In genomic region chr3:4982773-4983738, GRCh38 we compare ENCODE assay signal across 1 cellular context.
TF ChIP-seq lines count a peak whose summit lies in the region.

No MANE protein-coding gene starts in this region.

TF ChIP-seq in HepG2, 621 proteins besides CTCF, POLR2A, EP300 and RAD21 (continued from another document and continues in another):
- no peak for TF ChIP-seq MYPOP (CRISPR knock-in tag; IDR thresholded peaks at IDR 0.05)
- 0 out of 2 replicates have a peak, but pooled peaks have one; percentile 5 for TF ChIP-seq ZNF816 (CRISPR knock-in tag; IDR thresholded peaks at IDR 0.05; ENCODE audit: borderline replicate concordance)
- TF ChIP-seq ZBTB26 (CRISPR knock-in tag; IDR thresholded peaks at IDR 0.05; ENCODE audit: borderline replicate concordance) = no peak
- 0 out of 2 replicates have a peak, but pooled peaks have one; percentile 51 for TF ChIP-seq PAF1 (CRISPR knock-in tag; IDR thresholded peaks at IDR 0.05)
- no peak for TF ChIP-seq FOSL1 (CRISPR knock-in tag; IDR thresholded peaks at IDR 0.05; ENCODE audit: borderline replicate concordance)
- TF ChIP-seq, protein P1, sequence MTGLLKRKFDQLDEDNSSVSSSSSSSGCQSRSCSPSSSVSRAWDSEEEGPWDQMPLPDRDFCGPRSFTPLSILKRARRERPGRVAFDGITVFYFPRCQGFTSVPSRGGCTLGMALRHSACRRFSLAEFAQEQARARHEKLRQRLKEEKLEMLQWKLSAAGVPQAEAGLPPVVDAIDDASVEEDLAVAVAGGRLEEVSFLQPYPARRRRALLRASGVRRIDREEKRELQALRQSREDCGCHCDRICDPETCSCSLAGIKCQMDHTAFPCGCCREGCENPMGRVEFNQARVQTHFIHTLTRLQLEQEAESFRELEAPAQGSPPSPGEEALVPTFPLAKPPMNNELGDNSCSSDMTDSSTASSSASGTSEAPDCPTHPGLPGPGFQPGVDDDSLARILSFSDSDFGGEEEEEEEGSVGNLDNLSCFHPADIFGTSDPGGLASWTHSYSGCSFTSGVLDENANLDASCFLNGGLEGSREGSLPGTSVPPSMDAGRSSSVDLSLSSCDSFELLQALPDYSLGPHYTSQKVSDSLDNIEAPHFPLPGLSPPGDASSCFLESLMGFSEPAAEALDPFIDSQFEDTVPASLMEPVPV (CRISPR knock-in tag; IDR thresholded peaks at IDR 0.05) = no peak
- TF ChIP-seq, protein P2, sequence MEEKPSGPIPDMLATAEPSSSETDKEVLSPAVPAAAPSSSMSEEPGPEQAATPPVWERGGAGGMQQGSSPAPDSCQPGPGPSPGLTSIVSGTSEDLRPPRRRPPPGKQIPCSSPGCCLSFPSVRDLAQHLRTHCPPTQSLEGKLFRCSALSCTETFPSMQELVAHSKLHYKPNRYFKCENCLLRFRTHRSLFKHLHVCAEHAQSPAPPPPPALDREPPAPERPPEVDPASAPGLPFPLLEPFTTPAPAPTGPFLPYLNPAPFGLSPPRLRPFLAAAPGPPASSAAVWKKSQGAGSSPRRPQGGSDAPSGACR (CRISPR knock-in tag; IDR thresholded peaks at IDR 0.05) = peak; percentile 0; the same call in 1 of the 2 replicates
- no peak for TF ChIP-seq NFYB (CRISPR knock-in tag; IDR thresholded peaks at IDR 0.05)
- TF ChIP-seq SRSF1 (optimal IDR thresholded peaks at IDR 0.05; ENCODE audit: low read depth, low read length) = peak; percentile 19
- 0 out of 2 replicates have a peak, but pooled peaks have one; percentile 42 for TF ChIP-seq ZNF296 (CRISPR knock-in tag; conservative IDR thresholded peaks at IDR 0.05)
- TF ChIP-seq ZUFSP (CRISPR knock-in tag; IDR thresholded peaks at IDR 0.05; ENCODE audit: borderline replicate concordance) = no peak
- TF ChIP-seq ZNF549 (CRISPR knock-in tag; IDR thresholded peaks at IDR 0.05) = no peak
- TF ChIP-seq MLLT10 (CRISPR knock-in tag; IDR thresholded peaks at IDR 0.05) = no peak
- no peak for TF ChIP-seq XBP1 (CRISPR knock-in tag; IDR thresholded peaks at IDR 0.05)
- 0 out of 2 replicates have a peak, but pooled peaks have one; percentile 58 for TF ChIP-seq HNF1B (CRISPR knock-in tag; IDR thresholded peaks at IDR 0.05)
- TF ChIP-seq ZBTB38 (CRISPR knock-in tag; IDR thresholded peaks at IDR 0.05) = peak; percentile 100
- TF ChIP-seq REL (CRISPR knock-in tag; conservative IDR thresholded peaks at IDR 0.05) = 0 out of 2 replicates have a peak, but pooled peaks have one; percentile 30
- no peak for TF ChIP-seq ZSCAN22 (CRISPR knock-in tag; IDR thresholded peaks at IDR 0.05)
- no peak for TF ChIP-seq HOXA3 (CRISPR knock-in tag; IDR thresholded peaks at IDR 0.05)
- no peak for TF ChIP-seq MATR3 (CRISPR knock-in tag; IDR thresholded peaks at IDR 0.05)
- no peak for TF ChIP-seq ZNF605 (CRISPR knock-in tag; IDR thresholded peaks at IDR 0.05)
- no peak for TF ChIP-seq SKIL (CRISPR knock-in tag; IDR thresholded peaks at IDR 0.05; ENCODE audit: borderline replicate concordance)
- TF ChIP-seq ZNF589 (CRISPR knock-in tag; conservative IDR thresholded peaks at IDR 0.05) = no peak
- TF ChIP-seq HNRNPL (IDR thresholded peaks at IDR 0.05; ENCODE audit: low read depth, low read length) = 0 out of 2 replicates have a peak, but pooled peaks have one; percentile 54
- no peak for TF ChIP-seq FOXK2 (IDR thresholded peaks at IDR 0.05)
- TF ChIP-seq NPAS2 (CRISPR knock-in tag; IDR thresholded peaks at IDR 0.05; ENCODE audit: borderline replicate concordance) = no peak
- no peak for TF ChIP-seq CBX1 (IDR thresholded peaks at IDR 0.05; ENCODE audit: low read depth)
- no peak for TF ChIP-seq HHEX (CRISPR knock-in tag; IDR thresholded peaks at IDR 0.05)
- no peak for TF ChIP-seq NFE2L1 (CRISPR knock-in tag; IDR thresholded peaks at IDR 0.05; ENCODE audit: borderline replicate concordance)
- TF ChIP-seq ZC3H13 (CRISPR knock-in tag; IDR thresholded peaks at IDR 0.05) = peak; percentile 71
- 0 out of 2 replicates have a peak, but pooled peaks have one; percentile 28 for TF ChIP-seq TBX2 (CRISPR knock-in tag; IDR thresholded peaks at IDR 0.05; ENCODE audit: borderline replicate concordance)
- no peak for TF ChIP-seq ZSCAN21 (CRISPR knock-in tag; IDR thresholded peaks at IDR 0.05; ENCODE audit: borderline replicate concordance)
- TF ChIP-seq PRPF4 (IDR thresholded peaks at IDR 0.05; ENCODE audit: low read depth, low read length, poor library complexity, severe bottlenecking) = peak; percentile 89
- peak; percentile 43; the same call in 1 of the 2 replicates for TF ChIP-seq POLR2AphosphoS2 (IDR thresholded peaks at IDR 0.05; ENCODE audit: low read depth, low read length)
- TF ChIP-seq MAFK (conservative IDR thresholded peaks at IDR 0.05 in 1 of 2, IDR thresholded peaks at IDR 0.05 in 1 of 2; ENCODE audit: low read length in 2 of 2) = no peak
- no peak for TF ChIP-seq ZNF761 (CRISPR knock-in tag; conservative IDR thresholded peaks at IDR 0.05)
- TF ChIP-seq RBFOX2 (IDR thresholded peaks at IDR 0.05; ENCODE audit: low read depth, low read length) = peak; percentile 42; the same call in 1 of the 2 replicates
- TF ChIP-seq POLR2G (IDR thresholded peaks at IDR 0.05; ENCODE audit: low read depth, low read length) = 0 out of 2 replicates have a peak, but pooled peaks have one; percentile 11
- TF ChIP-seq FOXO1 (CRISPR knock-in tag; IDR thresholded peaks at IDR 0.05) = no peak
- TF ChIP-seq TOE1 (CRISPR knock-in tag; IDR thresholded peaks at IDR 0.05) = no peak
- no peak for TF ChIP-seq RBAK (CRISPR knock-in tag; IDR thresholded peaks at IDR 0.05)
- 0 out of 2 replicates have a peak, but pooled peaks have one; percentile 17 for TF ChIP-seq SPEN (CRISPR knock-in tag; IDR thresholded peaks at IDR 0.05; ENCODE audit: low read depth)
- TF ChIP-seq, protein P3, sequence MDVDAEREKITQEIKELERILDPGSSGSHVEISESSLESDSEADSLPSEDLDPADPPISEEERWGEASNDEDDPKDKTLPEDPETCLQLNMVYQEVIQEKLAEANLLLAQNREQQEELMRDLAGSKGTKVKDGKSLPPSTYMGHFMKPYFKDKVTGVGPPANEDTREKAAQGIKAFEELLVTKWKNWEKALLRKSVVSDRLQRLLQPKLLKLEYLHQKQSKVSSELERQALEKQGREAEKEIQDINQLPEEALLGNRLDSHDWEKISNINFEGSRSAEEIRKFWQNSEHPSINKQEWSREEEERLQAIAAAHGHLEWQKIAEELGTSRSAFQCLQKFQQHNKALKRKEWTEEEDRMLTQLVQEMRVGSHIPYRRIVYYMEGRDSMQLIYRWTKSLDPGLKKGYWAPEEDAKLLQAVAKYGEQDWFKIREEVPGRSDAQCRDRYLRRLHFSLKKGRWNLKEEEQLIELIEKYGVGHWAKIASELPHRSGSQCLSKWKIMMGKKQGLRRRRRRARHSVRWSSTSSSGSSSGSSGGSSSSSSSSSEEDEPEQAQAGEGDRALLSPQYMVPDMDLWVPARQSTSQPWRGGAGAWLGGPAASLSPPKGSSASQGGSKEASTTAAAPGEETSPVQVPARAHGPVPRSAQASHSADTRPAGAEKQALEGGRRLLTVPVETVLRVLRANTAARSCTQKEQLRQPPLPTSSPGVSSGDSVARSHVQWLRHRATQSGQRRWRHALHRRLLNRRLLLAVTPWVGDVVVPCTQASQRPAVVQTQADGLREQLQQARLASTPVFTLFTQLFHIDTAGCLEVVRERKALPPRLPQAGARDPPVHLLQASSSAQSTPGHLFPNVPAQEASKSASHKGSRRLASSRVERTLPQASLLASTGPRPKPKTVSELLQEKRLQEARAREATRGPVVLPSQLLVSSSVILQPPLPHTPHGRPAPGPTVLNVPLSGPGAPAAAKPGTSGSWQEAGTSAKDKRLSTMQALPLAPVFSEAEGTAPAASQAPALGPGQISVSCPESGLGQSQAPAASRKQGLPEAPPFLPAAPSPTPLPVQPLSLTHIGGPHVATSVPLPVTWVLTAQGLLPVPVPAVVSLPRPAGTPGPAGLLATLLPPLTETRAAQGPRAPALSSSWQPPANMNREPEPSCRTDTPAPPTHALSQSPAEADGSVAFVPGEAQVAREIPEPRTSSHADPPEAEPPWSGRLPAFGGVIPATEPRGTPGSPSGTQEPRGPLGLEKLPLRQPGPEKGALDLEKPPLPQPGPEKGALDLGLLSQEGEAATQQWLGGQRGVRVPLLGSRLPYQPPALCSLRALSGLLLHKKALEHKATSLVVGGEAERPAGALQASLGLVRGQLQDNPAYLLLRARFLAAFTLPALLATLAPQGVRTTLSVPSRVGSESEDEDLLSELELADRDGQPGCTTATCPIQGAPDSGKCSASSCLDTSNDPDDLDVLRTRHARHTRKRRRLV (CRISPR knock-in tag; IDR thresholded peaks at IDR 0.05) = no peak
- TF ChIP-seq, protein P4, sequence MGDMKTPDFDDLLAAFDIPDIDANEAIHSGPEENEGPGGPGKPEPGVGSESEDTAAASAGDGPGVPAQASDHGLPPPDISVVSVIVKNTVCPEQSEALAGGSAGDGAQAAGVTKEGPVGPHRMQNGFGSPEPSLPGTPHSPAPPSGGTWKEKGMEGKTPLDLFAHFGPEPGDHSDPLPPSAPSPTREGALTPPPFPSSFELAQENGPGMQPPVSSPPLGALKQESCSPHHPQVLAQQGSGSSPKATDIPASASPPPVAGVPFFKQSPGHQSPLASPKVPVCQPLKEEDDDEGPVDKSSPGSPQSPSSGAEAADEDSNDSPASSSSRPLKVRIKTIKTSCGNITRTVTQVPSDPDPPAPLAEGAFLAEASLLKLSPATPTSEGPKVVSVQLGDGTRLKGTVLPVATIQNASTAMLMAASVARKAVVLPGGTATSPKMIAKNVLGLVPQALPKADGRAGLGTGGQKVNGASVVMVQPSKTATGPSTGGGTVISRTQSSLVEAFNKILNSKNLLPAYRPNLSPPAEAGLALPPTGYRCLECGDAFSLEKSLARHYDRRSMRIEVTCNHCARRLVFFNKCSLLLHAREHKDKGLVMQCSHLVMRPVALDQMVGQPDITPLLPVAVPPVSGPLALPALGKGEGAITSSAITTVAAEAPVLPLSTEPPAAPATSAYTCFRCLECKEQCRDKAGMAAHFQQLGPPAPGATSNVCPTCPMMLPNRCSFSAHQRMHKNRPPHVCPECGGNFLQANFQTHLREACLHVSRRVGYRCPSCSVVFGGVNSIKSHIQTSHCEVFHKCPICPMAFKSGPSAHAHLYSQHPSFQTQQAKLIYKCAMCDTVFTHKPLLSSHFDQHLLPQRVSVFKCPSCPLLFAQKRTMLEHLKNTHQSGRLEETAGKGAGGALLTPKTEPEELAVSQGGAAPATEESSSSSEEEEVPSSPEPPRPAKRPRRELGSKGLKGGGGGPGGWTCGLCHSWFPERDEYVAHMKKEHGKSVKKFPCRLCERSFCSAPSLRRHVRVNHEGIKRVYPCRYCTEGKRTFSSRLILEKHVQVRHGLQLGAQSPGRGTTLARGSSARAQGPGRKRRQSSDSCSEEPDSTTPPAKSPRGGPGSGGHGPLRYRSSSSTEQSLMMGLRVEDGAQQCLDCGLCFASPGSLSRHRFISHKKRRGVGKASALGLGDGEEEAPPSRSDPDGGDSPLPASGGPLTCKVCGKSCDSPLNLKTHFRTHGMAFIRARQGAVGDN (CRISPR knock-in tag; IDR thresholded peaks at IDR 0.05) = peak; percentile 76
- TF ChIP-seq ZNF841 (CRISPR knock-in tag; IDR thresholded peaks at IDR 0.05; ENCODE audit: borderline replicate concordance) = no peak
